1 cellular context compared by ENCODE assay signal in genomic region chr7:100158229-100159098, GRCh38.
TF ChIP-seq lines count a peak whose summit lies in the region.

TSS of gene TRAPPC14 (minus strand) at chr7:100158723. CDS start at chr7:100158499, 224 bp downstream.

TF ChIP-seq in HepG2, 621 proteins besides CTCF, POLR2A, EP300 and RAD21 (continued from another document and continues in another):
- TF ChIP-seq ZNF101 (CRISPR knock-in tag; IDR thresholded peaks at IDR 0.05; ENCODE audit: borderline replicate concordance, low read depth) (0 out of 2 replicates have a peak, but pooled peaks have one; percentile 74), POLR2AphosphoS5 (IDR thresholded peaks at IDR 0.05; ENCODE audit: low read depth, low read length) (peak; percentile 76), ZBTB33 (CRISPR knock-in tag; IDR thresholded peaks at IDR 0.05) (no peak; the same call in 1 of the 2 replicates), ZZZ3 (CRISPR knock-in tag; IDR thresholded peaks at IDR 0.05; ENCODE audit: borderline replicate concordance) (0 out of 2 replicates have a peak, but pooled peaks have one; percentile 57), CHD4 (IDR thresholded peaks at IDR 0.05; ENCODE audit: borderline replicate concordance, low read length) (no peak), ZNF883 (CRISPR knock-in tag; IDR thresholded peaks at IDR 0.05; ENCODE audit: not compliant biosample characterization) (peak; percentile 73), ARID3A (IDR thresholded peaks at IDR 0.05; ENCODE audit: low read depth, low read length) (no peak), TFDP2 (CRISPR knock-in tag; IDR thresholded peaks at IDR 0.05) (peak; percentile 65), ZNF468 (CRISPR knock-in tag; IDR thresholded peaks at IDR 0.05) (no peak), ZNF362 (CRISPR knock-in tag; IDR thresholded peaks at IDR 0.05; ENCODE audit: borderline replicate concordance) (peak; percentile 50; the same call in 1 of the 2 replicates), ZNF10 (CRISPR knock-in tag; IDR thresholded peaks at IDR 0.05; ENCODE audit: borderline replicate concordance, low read depth) (no peak), ZBTB4 (CRISPR knock-in tag; IDR thresholded peaks at IDR 0.05; ENCODE audit: borderline replicate concordance) (no peak), ZIK1 (CRISPR knock-in tag; IDR thresholded peaks at IDR 0.05; ENCODE audit: borderline replicate concordance, low read depth) (0 out of 2 replicates have a peak, but pooled peaks have one; percentile 37), RARA (CRISPR knock-in tag; IDR thresholded peaks at IDR 0.05) (peak; percentile 37; the same call in 1 of the 2 replicates), CERS6 (CRISPR knock-in tag; IDR thresholded peaks at IDR 0.05) (no peak), HOMEZ (CRISPR knock-in tag; IDR thresholded peaks at IDR 0.05; ENCODE audit: low read depth) (no peak), NFIC (IDR thresholded peaks at IDR 0.05; ENCODE audit: low read length) (no peak), ELF1 (CRISPR knock-in tag; IDR thresholded peaks at IDR 0.05) (peak; percentile 91), CBX5 (CRISPR knock-in tag; IDR thresholded peaks at IDR 0.05; ENCODE audit: borderline replicate concordance) (peak; percentile 45; the same call in 1 of the 2 replicates), ARNT (IDR thresholded peaks at IDR 0.05) (no peak), MAFG (CRISPR knock-in tag; IDR thresholded peaks at IDR 0.05) (no peak), KDM3A (CRISPR knock-in tag; IDR thresholded peaks at IDR 0.05; ENCODE audit: low read depth) (peak; percentile 41; the same call in 1 of the 2 replicates), ZNF451 (CRISPR knock-in tag; IDR thresholded peaks at IDR 0.05) (no peak), HIVEP1 (CRISPR knock-in tag; IDR thresholded peaks at IDR 0.05) (peak; percentile 32; the same call in 1 of the 2 replicates), FOSL2 (CRISPR knock-in tag; IDR thresholded peaks at IDR 0.05) (peak; percentile 37; the same call in 1 of the 2 replicates), ELF4 (CRISPR knock-in tag; IDR thresholded peaks at IDR 0.05; ENCODE audit: borderline replicate concordance) (0 out of 2 replicates have a peak, but pooled peaks have one; percentile 18), ARID4A (CRISPR knock-in tag; IDR thresholded peaks at IDR 0.05; ENCODE audit: borderline replicate concordance) (peak; percentile 89), ZNF432 (CRISPR knock-in tag; IDR thresholded peaks at IDR 0.05; ENCODE audit: borderline replicate concordance) (no peak), TBP (CRISPR knock-in tag; IDR thresholded peaks at IDR 0.05) (no peak), KLF9 (CRISPR knock-in tag; IDR thresholded peaks at IDR 0.05; ENCODE audit: low read depth) (peak; percentile 88), ZNF230 (CRISPR knock-in tag; IDR thresholded peaks at IDR 0.05) (peak; percentile 84), AHDC1 (CRISPR knock-in tag; IDR thresholded peaks at IDR 0.05; ENCODE audit: borderline replicate concordance) (no peak), RFX5 (IDR thresholded peaks at IDR 0.05; ENCODE audit: low read depth, low read length) (no peak), RARG (CRISPR knock-in tag; IDR thresholded peaks at IDR 0.05; ENCODE audit: low read depth) (peak; percentile 85; the same call in 1 of the 2 replicates), ZSCAN9 (CRISPR knock-in tag; IDR thresholded peaks at IDR 0.05; ENCODE audit: borderline replicate concordance) (peak; percentile 35; the same call in 1 of the 2 replicates)
